ENCODE assay signal across 15 cellular contexts in the genomic region with DNA sequence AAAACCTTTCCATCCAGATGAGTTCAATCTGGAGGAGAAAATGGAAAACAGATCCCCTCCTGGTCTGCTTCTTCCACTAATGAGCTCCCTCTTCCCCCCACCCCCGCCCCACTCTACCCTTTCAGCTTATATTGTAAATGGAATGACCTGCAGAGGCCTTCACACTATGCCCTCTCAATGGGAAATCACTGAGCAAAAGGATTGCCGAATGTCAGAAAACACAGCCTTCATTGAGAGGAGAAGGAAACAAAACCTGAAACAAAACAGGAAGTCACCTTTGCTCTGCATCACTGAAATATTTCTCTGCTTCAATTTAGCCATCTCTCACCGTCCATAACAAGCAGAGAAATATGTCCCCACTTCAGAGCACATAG. TPM values are rescaled to one million over a fixed set of nuclear protein-coding genes. Genes with fewer than 3 reads are reported as not detected.
DNase-seq lines count a peak whose midpoint lies in the region; ATAC-seq, FAIRE-seq and TF ChIP-seq lines count a peak whose summit lies in the region.
"Had no signal": no experiment of that assay in that cellular context is flagged by ENCODE, and none has a peak within 500 bp of the region (broad histone marks: within the 10 kb centered on the region; RNA-seq: fewer than 3 reads in every experiment).

No MANE protein-coding gene starts in this region.

- peaks cover 5% of the 10 kb centered on the region for H3K9me3 Mint-ChIP-seq in neural progenitor cell
- H3K9me3 Mint-ChIP-seq: activated naive CD4-positive, alpha-beta T cell treated with anti-CD3 and anti-CD28 coated beads, Interleukin-2, amount 50 U/mL, for 24 hours; central memory CD8-positive, alpha-beta T cell; HFFc6 had no signal

- no peaks in the 10 kb centered on the region for H3K36me3 ChIP-seq in H1 (ENCODE audit: control insufficient read depth in 2 of 4, insufficient read depth in 4 of 4, low read length in 3 of 4)
- H3K36me3 ChIP-seq in neural progenitor cell = no peaks in the 10 kb centered on the region
- H3K36me3 ChIP-seq: BLaER1 treated with 17β-estradiol and CSF1 and Interleukin-3, amounts not matched to agents 10 nM and 100 nM; left lung had no signal

- H3K4me3 Mint-ChIP-seq in neural progenitor cell = peak overlapping the region; percentile 88
- H3K4me3 Mint-ChIP-seq: activated naive CD4-positive, alpha-beta T cell treated with anti-CD3 and anti-CD28 coated beads, Interleukin-2, amount 50 U/mL, for 24 hours; central memory CD8-positive, alpha-beta T cell had no signal

- H3K14ac ChIP-seq in H1 (ENCODE audit: insufficient read length) = no peak overlapping the region

- H3K27me3 ChIP-seq in H1 (replicated peaks in 1 of 4; ENCODE audit: control insufficient read depth in 3 of 4, extremely low read depth in 1 of 4, insufficient read depth in 3 of 4, low read length in 3 of 4) (peaks cover 2 to 19% (median 12%) of the 10 kb centered on the region in 4 experiments), neural progenitor cell (no peaks in the 10 kb centered on the region)

- peaks cover 8% of the 10 kb centered on the region for H3K27me3 Mint-ChIP-seq in neural progenitor cell (ENCODE audit: insufficient read depth, low read depth)

- H2AFZ ChIP-seq in H1 (ENCODE audit: low read length) (no peak overlapping the region), neural progenitor cell (replicated peaks) (no peak overlapping the region)

- H3K4me1 ChIP-seq in H1 (replicated peaks in 1 of 4; ENCODE audit: control insufficient read depth in 3 of 4, insufficient read depth in 4 of 4, low read length in 3 of 4) = peaks cover 3 to 14% (median 7%) of the 10 kb centered on the region in 4 experiments; a peak in 6 of 7 replicates
- H3K4me1 ChIP-seq in neural progenitor cell = peaks cover 49% of the 10 kb centered on the region

- POLR2A ChIA-PET in H1 (lab: Charles Lee; ENCODE audit: partially characterized antibody) = interaction anchor here (0.7 to 1.5 kb wide), 3 partner anchors 30 to 152 kb away, joined by 3 to 6 read pairs (median 3); partner anchors contain the start of gene DNAJC10

- peak overlapping the region; percentile 72 to 97 for H3K4me2 ChIP-seq in H1 (ENCODE audit: insufficient read depth in 1 of 2, low read depth in 2 of 2, low read length in 2 of 2)
- H3K4me2 ChIP-seq in neural progenitor cell = peak overlapping the region; percentile 84

- H4K8ac ChIP-seq in H1 (ENCODE audit: extremely low read depth, insufficient read depth, low read length) = no peak overlapping the region

- H3K79me1 ChIP-seq in H1 (ENCODE audit: low read depth, low read length) = no peaks in the 10 kb centered on the region

- H3K27ac Mint-ChIP-seq in neural progenitor cell = peak overlapping the region; percentile 74
- H3K27ac Mint-ChIP-seq: activated naive CD4-positive, alpha-beta T cell treated with anti-CD3 and anti-CD28 coated beads, Interleukin-2, amount 50 U/mL, for 24 hours; HFFc6 had no signal

- H2BK120ac ChIP-seq in H1 (replicated peaks; ENCODE audit: low read depth, low read length) = no peak overlapping the region

- no peaks in the 10 kb centered on the region for H3K9me3 ChIP-seq in H1 (ENCODE audit: insufficient read depth in 2 of 2, low read depth in 1 of 2, low read length in 1 of 2)
- no peaks in the 10 kb centered on the region for H3K9me3 ChIP-seq in neural progenitor cell (ENCODE audit: low read depth)
- H3K9me3 ChIP-seq: left lung had no signal

- no peak for TF ChIP-seq EP300 in H1 (IDR thresholded peaks at IDR 0.05; ENCODE audit: borderline replicate concordance in 1 of 2, low read depth in 2 of 2, low read length in 2 of 2)

- H3K23ac ChIP-seq in H1 (ENCODE audit: insufficient read length) = no peak overlapping the region

- H3K56ac ChIP-seq in H1 (replicated peaks; ENCODE audit: insufficient read length, low read depth, low read length) = no peak overlapping the region

- H3K18ac ChIP-seq in H1 (ENCODE audit: extremely low read depth, low read length) = no peak overlapping the region

- no peak overlapping the region for H2BK12ac ChIP-seq in H1 (ENCODE audit: low read depth, low read length)

- no peak overlapping the region for H2BK5ac ChIP-seq in H1 (ENCODE audit: low read depth, low read length)

- H3K79me2 ChIP-seq in H1 (ENCODE audit: control insufficient read depth in 1 of 2, insufficient read depth in 2 of 2, low read length in 2 of 2) = no peaks in the 10 kb centered on the region
- peaks cover 33% of the 10 kb centered on the region for H3K79me2 ChIP-seq in neural progenitor cell (ENCODE audit: low read depth)

- peaks cover 1% of the 10 kb centered on the region for H3K36me3 Mint-ChIP-seq in neural progenitor cell
- H3K36me3 Mint-ChIP-seq: activated naive CD4-positive, alpha-beta T cell treated with anti-CD3 and anti-CD28 coated beads, Interleukin-2, amount 50 U/mL, for 24 hours had no signal

- TF ChIP-seq RAD21 in H1 (IDR thresholded peaks at IDR 0.05 in 1 of 2, conservative IDR thresholded peaks at IDR 0.05 in 1 of 2; ENCODE audit: low read depth in 2 of 2, low read length in 2 of 2) = no peak

- H2BK20ac ChIP-seq in H1 (ENCODE audit: low read length) = no peak overlapping the region

- no peak overlapping the region for H2BK15ac ChIP-seq in H1 (ENCODE audit: low read length)

- no peak overlapping the region for H4K91ac ChIP-seq in H1 (replicated peaks; ENCODE audit: insufficient read length, low read length)

- H3K4me3 ChIP-seq in H1 (ENCODE audit: extremely low read depth in 1 of 4, insufficient read depth in 2 of 4, low read depth in 3 of 4, low read length in 4 of 4) (peak overlapping the region in 1 of 4 experiments; percentile 68; a peak in 3 of 8 replicates), neural progenitor cell (peak overlapping the region; percentile 66)
- H3K4me3 ChIP-seq: BLaER1 treated with 17β-estradiol and CSF1 and Interleukin-3, amounts not matched to agents 10 nM and 100 nM; left lung had no signal

- peaks cover 33% of the 10 kb centered on the region for H3F3A ChIP-seq in neural progenitor cell (ENCODE audit: low read depth)

- WGBS in H1 (ENCODE audit: extremely low coverage in 1 of 2, insufficient coverage in 1 of 2, insufficient read length in 1 of 2, insufficient replicate concordance in 2 of 2, low coverage in 1 of 2, low lambda C conversion rate in 2 of 2, missing lambda C conversion rate in 1 of 2), 2 experiments = 16% methylated on average over 3 of the region's 3 CpGs; no CpG with 5 or more reads in 1 of the 2 experiments

- H3K27ac ChIP-seq in H1 (ENCODE audit: low read depth, low read length) (no peak overlapping the region), neural progenitor cell (peak overlapping the region; percentile 90)
- H3K27ac ChIP-seq: BLaER1 treated with 17β-estradiol and CSF1 and Interleukin-3, amounts not matched to agents 10 nM and 100 nM; left lung had no signal

- H3K9ac ChIP-seq in H1 (replicated peaks in 1 of 4; ENCODE audit: extremely low read depth in 1 of 4, low read depth in 3 of 4, low read length in 3 of 4) = no peak overlapping the region
- H3K9ac ChIP-seq in neural progenitor cell = no peak overlapping the region
- H3K9ac ChIP-seq: BLaER1 treated with 17β-estradiol and CSF1 and Interleukin-3, amounts not matched to agents 10 nM and 100 nM had no signal

- DNase-seq in NAMALWA (ENCODE audit: low spot score) (peak; percentile 36), H1 (ENCODE audit: low read depth in 1 of 2, low spot score in 2 of 2) (no peak), neural progenitor cell (ENCODE audit: low spot score) (peak; percentile 76), NCI-H1436 (lab: John Stamatoyannopoulos, UW) (no peak), amniotic stem cell (lab: John Stamatoyannopoulos, UW) (no peak)
- DNase-seq in activated T-cell treated with anti-CD3 and anti-CD28 coated beads, Interleukin-2, amount 50 U/mL, for 48 hours = no peak
- DNase-seq: GF-D8, HFFc6, left lung, NCI-H1048 had no signal

- peak; percentile 60 for ATAC-seq in GM18867 (IDR thresholded peaks at IDR 0.05; ENCODE audit: unreplicated experiment)
- ATAC-seq: left lung had no signal

- no peak overlapping the region for H2AK5ac ChIP-seq in H1 (ENCODE audit: low read depth, low read length)

- H3K4ac ChIP-seq in H1 (replicated peaks; ENCODE audit: insufficient read length, low read depth, low read length) = no peak overlapping the region

- peaks cover 59% of the 10 kb centered on the region for H3K4me1 Mint-ChIP-seq in neural progenitor cell

- FAIRE-seq in H1 (lab: Jason Lieb, UNC) = peak; percentile 24

- H4K20me1 ChIP-seq in H1 (replicated peaks in 1 of 2; ENCODE audit: control insufficient read depth in 1 of 2, insufficient read depth in 2 of 2, low read length in 2 of 2) (no peaks in the 10 kb centered on the region), neural progenitor cell (ENCODE audit: low read depth) (peaks cover 11% of the 10 kb centered on the region)
- H4K20me1 ChIP-seq: BLaER1 treated with 17β-estradiol and CSF1 and Interleukin-3, amounts not matched to agents 10 nM and 100 nM had no signal

- CTCF ChIA-PET in H1 (lab: Charles Lee; ENCODE audit: partially characterized antibody) = interaction anchor here (0.9 to 6.4 kb wide), 18 partner anchors 10 to 257 kb away, joined by 3 to 71 read pairs (median 4); no protein-coding TSS in a partner anchor

- TF ChIP-seq POLR2A in H1 (IDR thresholded peaks at IDR 0.05; ENCODE audit: control extremely low read depth in 1 of 2, low read depth in 2 of 2, low read length in 2 of 2) = no peak

- H3K23me2 ChIP-seq in H1 (ENCODE audit: low read depth, low read length) = peaks cover 15% of the 10 kb centered on the region

- TF ChIP-seq CTCF in H1 (IDR thresholded peaks at IDR 0.05; ENCODE audit: control extremely low read depth in 1 of 3, insufficient read depth in 1 of 3, low read depth in 1 of 3, low read length in 3 of 3) (no peak), neural progenitor cell (IDR thresholded peaks at IDR 0.05) (no peak)

- no peak overlapping the region for H4K5ac ChIP-seq in H1 (ENCODE audit: insufficient read length, low read depth, low read length)

TF ChIP-seq in H1, 55 proteins besides CTCF, POLR2A, EP300 and RAD21 (continues in another document):
- no peak for TF ChIP-seq SAP30 (IDR thresholded peaks at IDR 0.05; ENCODE audit: insufficient read depth, insufficient replicate concordance, low read length)
- no peak for TF ChIP-seq BACH1 (IDR thresholded peaks at IDR 0.05; ENCODE audit: low read length)
- no peak for TF ChIP-seq SIRT6 (IDR thresholded peaks at IDR 0.05; ENCODE audit: low read length)
- TF ChIP-seq CBX5 (IDR thresholded peaks at IDR 0.05; ENCODE audit: low read depth, low read length) = no peak
- TF ChIP-seq CBX8 (IDR thresholded peaks at IDR 0.05; ENCODE audit: borderline replicate concordance, low read depth, low read length) = no peak

RNA-seq across cellular contexts. Expression of gene FRZB, which starts 1.6 kb away (rescaled TPM):
- 4.6 and 4.7 TPM in 2 replicates for total RNA-seq in H1 (2021; fragmentation: NEBNext Ultra II Directional; extraction: Animal tissue kit (Norgen Biotek cat#: 25700))
- 4.4 and 5.0 TPM in 2 replicates for polyA plus RNA-seq in H1 (2011; rRNA removed)
- polyA plus RNA-seq in H1 (2011; cell fraction: cytosol; rRNA removed) = 4.4 TPM
- 4.7 TPM for polyA plus RNA-seq in H1 (2011; cell fraction: nucleus; rRNA removed)
- 2.8 to 4.4 TPM (median 3.2 TPM) in 4 replicates for polyA plus RNA-seq in H1 (2012, experiment 1 of 2)
- polyA plus RNA-seq in H1 (2012, experiment 2 of 2) = 2.7 TPM
- 2.7 TPM for polyA plus RNA-seq in H1 (2013, experiment 1 of 2)
- 3.5 TPM for polyA plus RNA-seq in H1 (2013, experiment 2 of 2)
- polyA minus RNA-seq in H1 (2011; rRNA and poly(A)+ RNA removed) = 2.4 and 2.5 TPM in 2 replicates
- 2.6 TPM for polyA minus RNA-seq in H1 (2011; cell fraction: cytosol; rRNA and poly(A)+ RNA removed)
- polyA minus RNA-seq in H1 (2011; cell fraction: nucleus; rRNA and poly(A)+ RNA removed) = 3.4 TPM
- 69.0 and 72.8 TPM in 2 replicates for total RNA-seq in neural progenitor cell (ENCODE audit: low replicate concordance)
- total RNA-seq: SK-MEL-5 had no signal

Comparison
In these comparisons a context has a peak if more than half of its experiments do, and no peak if none do; other contexts are left out.
1. DNase-seq: peak in NAMALWA (single experiment) and neural progenitor cell (single experiment); none in H1 (0 of 2), activated T-cell treated with anti-CD3 and anti-CD28 coated beads, Interleukin-2, amount 50 U/mL, for 48 hours (0 of 2), NCI-H1436 (single experiment) and amniotic stem cell (single experiment).
2. RNA of gene FRZB, which starts 1.6 kb away (total RNA-seq): 69.0 to 72.8 TPM in neural progenitor cell; 4.6 to 4.7 TPM in H1; every median in the first group is over 10 times any median in the second.